In genomic region chr16:73290258-73290657, GRCh38 we compare ENCODE assay signal across 17 cellular contexts.
A peak's percentile ranks its signal among the peaks of the same experiment; 100 is the strongest.
DNase-seq lines count a peak whose midpoint lies in the region; ATAC-seq and TF ChIP-seq lines count a peak whose summit lies in the region.
"Had no signal": no experiment of that assay in that cellular context is flagged by ENCODE, and none has a peak within 500 bp of the region (broad histone marks: within the 10 kb centered on the region; RNA-seq: fewer than 3 reads in every experiment).

No MANE protein-coding gene starts in this region.

- no peaks in the 10 kb centered on the region for H3K9me3 ChIP-seq in osteoblast (ENCODE audit: low read depth, low read length)

- ATAC-seq in HG02973 (IDR thresholded peaks at IDR 0.05; ENCODE audit: unreplicated experiment), result peak; percentile 6
- peak in 1 of 2 donors; percentile 4 for ATAC-seq in stimulated activated naive B cell treated with anti-CD40 and anti-IgM and Interleukin-4, amounts not matched to agents 10 μg/mL and 1 μg/mL and 100 μg/mL, for 72 hours (replicated peaks)
- ATAC-seq: GM23338, HCT116 had no signal

- no peaks in the 10 kb centered on the region for H3K36me3 ChIP-seq in osteoblast (ENCODE audit: insufficient read depth, low read length)

- H4K20me1 ChIP-seq in osteoblast (ENCODE audit: insufficient read depth, low read length), result no peaks in the 10 kb centered on the region

- H3K4me3 ChIP-seq in osteoblast (ENCODE audit: insufficient read depth, low read length), result no peak overlapping the region
- H3K4me3 ChIP-seq: GM23338 had no signal

- TF ChIP-seq CTCF in osteoblast (IDR thresholded peaks at IDR 0.05; ENCODE audit: extremely low read depth, low read depth, low read length), result no peak
- TF ChIP-seq CTCF in nephron progenitor cell (IDR thresholded peaks at IDR 0.05), result no peak

- DNase-seq in osteoblast (ENCODE audit: insufficient read length, low spot score, missing footprints) (peak; percentile 31), NCI-H1417 (lab: John Stamatoyannopoulos, UW) (no peak), nephron progenitor cell (no peak)
- DNase-seq in stimulated activated naive B cell treated with anti-CD40 and anti-IgM and Interleukin-4, amounts not matched to agents 10 μg/mL and 1 μg/mL and 100 μg/mL, for 72 hours, result no peak
- DNase-seq in stimulated activated naive CD4-positive, alpha-beta T cell treated with Interleukin-2 at 50 U/mL for 16 hours (lab: John Stamatoyannopoulos, UW), result no peak
- DNase-seq: C1 segment of cervical spinal cord; Calu3; CD4-positive, alpha-beta memory T cell; COR-L47; DMS53; DMS79 treated with DMSO at 0.1 percent for 48 hours; GF-D8; H9; HFFc6 had no signal

- H2AFZ ChIP-seq in osteoblast (ENCODE audit: low read length), result no peak overlapping the region
- H2AFZ ChIP-seq: GM23338 had no signal

- no peaks in the 10 kb centered on the region for H3K4me1 ChIP-seq in osteoblast (ENCODE audit: insufficient read depth, low read length)

- H3K36me3 Mint-ChIP-seq in stimulated activated naive B cell treated with anti-CD40 and anti-IgM and Interleukin-4, amounts not matched to agents 10 μg/mL and 1 μg/mL and 100 μg/mL, for 72 hours, result no peaks in the 10 kb centered on the region
- H3K36me3 Mint-ChIP-seq in nephron progenitor cell (ENCODE audit: low read depth), result no peaks in the 10 kb centered on the region
- H3K36me3 Mint-ChIP-seq: CD4-positive, alpha-beta memory T cell had no signal

- H3K27me3 Mint-ChIP-seq in stimulated activated naive B cell treated with anti-CD40 and anti-IgM and Interleukin-4, amounts not matched to agents 10 μg/mL and 1 μg/mL and 100 μg/mL, for 72 hours, result peaks cover 14 to 16% of the 10 kb centered on the region in 2 donors
- peaks cover 30% of the 10 kb centered on the region for H3K27me3 Mint-ChIP-seq in nephron progenitor cell (ENCODE audit: low read depth, poor library complexity)
- H3K27me3 Mint-ChIP-seq: CD4-positive, alpha-beta memory T cell had no signal

- H3K27ac ChIP-seq in osteoblast (ENCODE audit: low read depth, low read length), result no peak overlapping the region

- no peak overlapping the region for H3K4me2 ChIP-seq in osteoblast (ENCODE audit: insufficient read depth, low read length)
- H3K4me2 ChIP-seq: GM23338 had no signal

- H3K4me1 Mint-ChIP-seq in stimulated activated naive B cell treated with anti-CD40 and anti-IgM and Interleukin-4, amounts not matched to agents 10 μg/mL and 1 μg/mL and 100 μg/mL, for 72 hours, result peaks cover 5 to 8% of the 10 kb centered on the region in 2 donors
- H3K4me1 Mint-ChIP-seq in nephron progenitor cell, result no peaks in the 10 kb centered on the region
- H3K4me1 Mint-ChIP-seq: CD4-positive, alpha-beta memory T cell had no signal

- H3K4me3 Mint-ChIP-seq in stimulated activated naive B cell treated with anti-CD40 and anti-IgM and Interleukin-4, amounts not matched to agents 10 μg/mL and 1 μg/mL and 100 μg/mL, for 72 hours, result no peak overlapping the region
- no peak overlapping the region for H3K4me3 Mint-ChIP-seq in nephron progenitor cell
- H3K4me3 Mint-ChIP-seq: CD4-positive, alpha-beta memory T cell; GM23338; H9; HFFc6 had no signal

- H3K9me3 Mint-ChIP-seq in stimulated activated naive B cell treated with anti-CD40 and anti-IgM and Interleukin-4, amounts not matched to agents 10 μg/mL and 1 μg/mL and 100 μg/mL, for 72 hours, result peaks cover 2 to 4% of the 10 kb centered on the region in 2 donors
- peaks cover 4% of the 10 kb centered on the region for H3K9me3 Mint-ChIP-seq in nephron progenitor cell
- H3K9me3 Mint-ChIP-seq: GM23338, H9, HFFc6 had no signal

- peak overlapping the region; percentile 4 for H3K27ac Mint-ChIP-seq in stimulated activated naive B cell treated with anti-CD40 and anti-IgM and Interleukin-4, amounts not matched to agents 10 μg/mL and 1 μg/mL and 100 μg/mL, for 72 hours
- H3K27ac Mint-ChIP-seq in nephron progenitor cell, result no peak overlapping the region
- H3K27ac Mint-ChIP-seq: CD4-positive, alpha-beta memory T cell; GM23338; H9; HFFc6 had no signal

- no peaks in the 10 kb centered on the region for H3K79me2 ChIP-seq in osteoblast (ENCODE audit: insufficient read depth, low read length)

- H3K27me3 ChIP-seq in osteoblast (ENCODE audit: insufficient read depth, low read length), result peaks cover 12% of the 10 kb centered on the region
